In genomic region chr11:111878385-111878765, GRCh38 we compare ENCODE assay signal across 6 cellular contexts.
A peak's percentile ranks its signal among the peaks of the same experiment; 100 is the strongest.
DNase-seq lines count a peak whose midpoint lies in the region; ATAC-seq lines count a peak whose summit lies in the region.

No MANE protein-coding gene starts in this region.

- peaks cover 18% of the 10 kb centered on the region for H3K4me1 Mint-ChIP-seq in stimulated activated naive CD8-positive, alpha-beta T cell treated with anti-CD3 and anti-CD28 coated beads, Interleukin-15, amount 100 ng/mL, for 72 hours

- DNase-seq in NCI-H524 (lab: John Stamatoyannopoulos, UW) = peak; percentile 30 to 66
- no peak for DNase-seq in NCI-H524 treated with DMSO at 0.1 percent for 48 hours (lab: John Stamatoyannopoulos, UW)
- peak; percentile 60 for DNase-seq in NCI-H146 (lab: John Stamatoyannopoulos, UW)
- peak; percentile 1 for DNase-seq in fibroblast of gingiva (ENCODE audit: low read depth)
- no peak for DNase-seq in stimulated activated naive CD8-positive, alpha-beta T cell treated with anti-CD3 and anti-CD28 coated beads, Interleukin-15, amount 100 ng/mL, for 72 hours

- H3K4me3 Mint-ChIP-seq in stimulated activated naive CD8-positive, alpha-beta T cell treated with anti-CD3 and anti-CD28 coated beads, Interleukin-15, amount 100 ng/mL, for 72 hours = peak overlapping the region; percentile 93 to 94

- peak overlapping the region; percentile 99 to 100 for H3K27ac Mint-ChIP-seq in stimulated activated naive CD8-positive, alpha-beta T cell treated with anti-CD3 and anti-CD28 coated beads, Interleukin-15, amount 100 ng/mL, for 72 hours

- H3K27me3 Mint-ChIP-seq in stimulated activated naive CD8-positive, alpha-beta T cell treated with anti-CD3 and anti-CD28 coated beads, Interleukin-15, amount 100 ng/mL, for 72 hours = no peaks in the 10 kb centered on the region

- no peaks in the 10 kb centered on the region for H3K9me3 Mint-ChIP-seq in stimulated activated naive CD8-positive, alpha-beta T cell treated with anti-CD3 and anti-CD28 coated beads, Interleukin-15, amount 100 ng/mL, for 72 hours

- peak; percentile 8 for ATAC-seq in stimulated activated naive CD8-positive, alpha-beta T cell treated with anti-CD3 and anti-CD28 coated beads, Interleukin-15, amount 100 ng/mL, for 72 hours
- no peak for ATAC-seq in GM19324 (IDR thresholded peaks at IDR 0.05; ENCODE audit: low FRiP score, unreplicated experiment)

Comparison
In these comparisons a context has a peak if more than half of its experiments do, and no peak if none do; other contexts are left out.
1. DNase-seq: peak in NCI-H524 (2 of 2), NCI-H146 (single experiment) and fibroblast of gingiva (single experiment); none in NCI-H524 treated with DMSO at 0.1 percent for 48 hours (single experiment) and stimulated activated naive CD8-positive, alpha-beta T cell treated with anti-CD3 and anti-CD28 coated beads, Interleukin-15, amount 100 ng/mL, for 72 hours (0 of 2).